7 cellular contexts compared by ENCODE assay signal in genomic region chr1:44029260-44029910, GRCh38. TPM values are rescaled to one million over a fixed set of nuclear protein-coding genes. Genes with fewer than 3 reads are reported as not detected.
DNase-seq lines count a peak whose midpoint lies in the region; ATAC-seq lines count a peak whose summit lies in the region.

No MANE protein-coding gene starts in this region.

- H3K27ac ChIP-seq in cingulate gyrus (ENCODE audit: low read depth, low read length): peak overlapping the region; percentile 91
- peak overlapping the region; percentile 91 for H3K27ac ChIP-seq in mesodermal cell (ENCODE audit: low read depth, low read length, severe bottlenecking)
- peak overlapping the region in 1 of 2 donors; percentile 75 for H3K27ac ChIP-seq in aorta (ENCODE audit: low read depth in 1 of 2, low read length in 2 of 2)

- DNase-seq in H7 (peak; percentile 83), NCI-H345 (lab: John Stamatoyannopoulos, UW) (peak; percentile 62), aorta (no peak), mucosa of gallbladder (ENCODE audit: low spot score) (no peak)

- H3K27me3 ChIP-seq in H7 (ENCODE audit: control insufficient read depth, insufficient read depth, low read length) (no peaks in the 10 kb centered on the region; the same call in 1 of the 2 replicates), aorta (ENCODE audit: control insufficient read depth in 1 of 2, insufficient read depth in 2 of 2, low read length in 1 of 2) (no peaks in the 10 kb centered on the region)

- H3K4me3 ChIP-seq in H7 (ENCODE audit: insufficient read depth, low read depth, low read length): peak overlapping the region; percentile 97
- H3K4me3 ChIP-seq in mesodermal cell (ENCODE audit: extremely low read depth, insufficient read depth, low read length, poor library complexity, severe bottlenecking): peak overlapping the region; percentile 87
- peak overlapping the region; percentile 72 to 79 for H3K4me3 ChIP-seq in aorta (ENCODE audit: low read length in 2 of 2)

- H3K4me1 ChIP-seq in mesodermal cell (ENCODE audit: control insufficient read depth, insufficient read depth, low read length, poor library complexity, severe bottlenecking) (peaks cover 10% of the 10 kb centered on the region), aorta (ENCODE audit: control insufficient read depth in 1 of 2, insufficient read depth in 2 of 2, low read length in 2 of 2) (no peaks in the 10 kb centered on the region)

- H3K36me3 ChIP-seq in H7 (replicated peaks; ENCODE audit: control insufficient read depth, insufficient read depth, low read length) (no peaks in the 10 kb centered on the region), mesodermal cell (ENCODE audit: control insufficient read depth, insufficient read depth, low read length) (peaks cover 6% of the 10 kb centered on the region), aorta (ENCODE audit: control insufficient read depth in 1 of 2, insufficient read depth in 2 of 2, low read length in 1 of 2) (no peaks in the 10 kb centered on the region)

- intact Hi-C loops in aorta (cut with DNase I): no loop called here

- 37 to 43% methylated on average over 15 to 17 of the region's 17 CpGs for WGBS in mesodermal cell (ENCODE audit: insufficient coverage in 2 of 2), 2 experiments
- WGBS in aorta, 2 donors: 29 to 32% methylated on average over 17 of the region's 17 CpGs

- ATAC-seq in GM18498 (IDR thresholded peaks at IDR 0.05; ENCODE audit: unreplicated experiment) (peak; percentile 24), aorta (ENCODE audit: low FRiP score) (peak; percentile 11)

- H3K9me3 ChIP-seq in mesodermal cell (ENCODE audit: control insufficient read depth, low read length) (no peaks in the 10 kb centered on the region), aorta (ENCODE audit: control insufficient read depth, low read length) (no peaks in the 10 kb centered on the region)

RNA-seq across cellular contexts. Expression of gene SLC6A9, which starts 1.9 kb away (rescaled TPM):
- 6.4 and 8.2 TPM in 2 replicates for total RNA-seq in H7 (2014; rRNA removed; shearing (Covaris generic))
- polyA plus RNA-seq in mesodermal cell (2013, experiment 1 of 2): 13.7 TPM
- polyA plus RNA-seq in mesodermal cell (2013, experiment 2 of 2): 11.8 TPM
- total RNA-seq in aorta (10 to 100 TPM in 1 of 2 donors, 1 to 10 TPM in 1; 5.5 to 18.9 TPM), mucosa of gallbladder (5.6 TPM)
- 1 to 10 TPM; 1.3 to 7.5 TPM for polyA plus RNA-seq in aorta

RNA-seq across cellular contexts. Expression of gene CCDC24, which starts 38.0 kb away (rescaled TPM):
- total RNA-seq in H7 (2014; rRNA removed; shearing (Covaris generic)): 10.5 and 19.8 TPM in 2 replicates
- 6.6 TPM for polyA plus RNA-seq in mesodermal cell (2013, experiment 1 of 2)
- polyA plus RNA-seq in mesodermal cell (2013, experiment 2 of 2): 5.2 TPM
- total RNA-seq in aorta: 1 to 10 TPM; 2.6 to 6.0 TPM
- polyA plus RNA-seq in aorta: 10 to 100 TPM in 1 of 2 donors, 1 to 10 TPM in 1; 5.8 to 29.7 TPM
- total RNA-seq in mucosa of gallbladder: 39.9 TPM

RNA-seq across cellular contexts. Expression of gene B4GALT2, which starts 50.4 kb away (rescaled TPM):
- total RNA-seq in H7 (2014; rRNA removed; shearing (Covaris generic)): 207 and 217 TPM in 2 replicates
- polyA plus RNA-seq in mesodermal cell (2013, experiment 1 of 2): 71.6 TPM
- polyA plus RNA-seq in mesodermal cell (2013, experiment 2 of 2): 57.1 TPM
- total RNA-seq in aorta: 10 to 100 TPM; 31.8 to 32.2 TPM
- polyA plus RNA-seq in aorta: 10 to 100 TPM; 34.8 to 40.2 TPM
- total RNA-seq in mucosa of gallbladder: 23.4 TPM

RNA-seq across cellular contexts. Expression of gene ATP6V0B, which starts 54.6 kb away (rescaled TPM):
- total RNA-seq in H7 (2014; rRNA removed; shearing (Covaris generic)): 196 and 237 TPM in 2 replicates
- polyA plus RNA-seq in mesodermal cell (2013, experiment 1 of 2): 133 TPM
- polyA plus RNA-seq in mesodermal cell (2013, experiment 2 of 2): 103 TPM
- 10 to 100 TPM; 77.9 to 79.8 TPM for total RNA-seq in aorta
- 100 to 1,000 TPM; 109 to 119 TPM for polyA plus RNA-seq in aorta
- total RNA-seq in mucosa of gallbladder: 138 TPM

RNA-seq across cellular contexts. Expression of gene DPH2, which starts 59.6 kb away (rescaled TPM):
- total RNA-seq in H7 (2014; rRNA removed; shearing (Covaris generic)): 75.4 and 83.4 TPM in 2 replicates
- 20.3 TPM for polyA plus RNA-seq in mesodermal cell (2013, experiment 1 of 2)
- polyA plus RNA-seq in mesodermal cell (2013, experiment 2 of 2): 12.6 TPM
- total RNA-seq in aorta (10 to 100 TPM; 11.8 to 14.7 TPM), mucosa of gallbladder (16.6 TPM)
- 10 to 100 TPM in 1 of 2 donors, 1 to 10 TPM in 1; 6.0 to 15.8 TPM for polyA plus RNA-seq in aorta

Comparison
In these comparisons a context has a peak if more than half of its experiments do, and no peak if none do; other contexts are left out.
1. DNase-seq: peak in H7 (single experiment) and NCI-H345 (single experiment); none in aorta (0 of 2) and mucosa of gallbladder (single experiment).
2. Peak in every context shown above with its lines, with median percentiles within 50 percentile points of each other: H3K4me3 ChIP-seq.